13 cellular contexts compared by ENCODE assay signal in genomic region chr1:160438320-160438918, GRCh38. TPM values are rescaled to one million over a fixed set of nuclear protein-coding genes. Genes with fewer than 3 reads are reported as not detected.
DNase-seq lines count a peak whose midpoint lies in the region; ATAC-seq lines count a peak whose summit lies in the region.
"Had no signal": no experiment of that assay in that cellular context is flagged by ENCODE, and none has a peak within 500 bp of the region (broad histone marks: within the 10 kb centered on the region; RNA-seq: fewer than 3 reads in every experiment).

No MANE protein-coding gene starts in this region.

- H3K9me3 Mint-ChIP-seq in CD4-positive, CD25-positive, alpha-beta regulatory T cell: peaks cover 0 to 6% (median 0%) of the 10 kb centered on the region in 7 donors
- H3K9me3 Mint-ChIP-seq in T-helper 2 cell treated with Interferon-gamma antibody and Interleukin-4, amounts not matched to agents 5 μg/mL and 100 μg/mL, for 36 hours: peaks cover 16% of the 10 kb centered on the region
- peaks cover 5% of the 10 kb centered on the region for H3K9me3 Mint-ChIP-seq in memory B cell

- H3K4me3 Mint-ChIP-seq in CD4-positive, CD25-positive, alpha-beta regulatory T cell: peak overlapping the region; percentile 17 to 94 (median 82)
- H3K4me3 Mint-ChIP-seq in T-helper 2 cell treated with Interferon-gamma antibody and Interleukin-4, amounts not matched to agents 5 μg/mL and 100 μg/mL, for 36 hours: peak overlapping the region; percentile 79
- H3K4me3 Mint-ChIP-seq in memory B cell: peak overlapping the region; percentile 71

- H3K36me3 Mint-ChIP-seq in CD4-positive, CD25-positive, alpha-beta regulatory T cell: no peaks in the 10 kb centered on the region
- peaks cover 5% of the 10 kb centered on the region for H3K36me3 Mint-ChIP-seq in T-helper 2 cell treated with Interferon-gamma antibody and Interleukin-4, amounts not matched to agents 5 μg/mL and 100 μg/mL, for 36 hours (ENCODE audit: low read depth)
- H3K36me3 Mint-ChIP-seq in memory B cell: peaks cover 4% of the 10 kb centered on the region

- H3K27ac ChIP-seq in CD4-positive, CD25-positive, alpha-beta regulatory T cell (ENCODE audit: insufficient read depth, low read length, poor library complexity, severe bottlenecking): peak overlapping the region; percentile 75
- H3K27ac ChIP-seq: HL-60 had no signal

- peaks cover 14 to 36% (median 32%) of the 10 kb centered on the region in 4 donors for H3K4me1 Mint-ChIP-seq in CD4-positive, CD25-positive, alpha-beta regulatory T cell
- peaks cover 39% of the 10 kb centered on the region for H3K4me1 Mint-ChIP-seq in T-helper 2 cell treated with Interferon-gamma antibody and Interleukin-4, amounts not matched to agents 5 μg/mL and 100 μg/mL, for 36 hours (ENCODE audit: low read depth)
- peaks cover 22% of the 10 kb centered on the region for H3K4me1 Mint-ChIP-seq in memory B cell

- peak in 1 of 3 donors; percentile 20 for DNase-seq in CD4-positive, CD25-positive, alpha-beta regulatory T cell
- DNase-seq in T-helper 2 cell treated with Interferon-gamma antibody and Interleukin-4, amounts not matched to agents 5 μg/mL and 100 μg/mL, for 36 hours (ENCODE audit: low spot score): no peak
- DNase-seq in memory B cell (ENCODE audit: low spot score in 2 of 2): no peak
- no peak for DNase-seq in SIG-M5 treated with dmso at 0.1 percent for 504 hours (lab: John Stamatoyannopoulos, UW; ENCODE audit: unreplicated experiment)
- DNase-seq in germinal center (ENCODE audit: low spot score): no peak
- DNase-seq in cortex of kidney (lab: John Stamatoyannopoulos, UW): no peak
- DNase-seq: Calu3, HCEC 1CT, NCI-H2107, posterior cingulate gyrus had no signal

- H3K27ac Mint-ChIP-seq in CD4-positive, CD25-positive, alpha-beta regulatory T cell: peak overlapping the region; percentile 96 to 99 (median 97)
- peak overlapping the region; percentile 93 for H3K27ac Mint-ChIP-seq in T-helper 2 cell treated with Interferon-gamma antibody and Interleukin-4, amounts not matched to agents 5 μg/mL and 100 μg/mL, for 36 hours
- H3K27ac Mint-ChIP-seq in memory B cell: peak overlapping the region; percentile 96

- no peaks in the 10 kb centered on the region for H3K27me3 Mint-ChIP-seq in CD4-positive, CD25-positive, alpha-beta regulatory T cell
- H3K27me3 Mint-ChIP-seq in T-helper 2 cell treated with Interferon-gamma antibody and Interleukin-4, amounts not matched to agents 5 μg/mL and 100 μg/mL, for 36 hours (ENCODE audit: low read depth): no peaks in the 10 kb centered on the region
- no peaks in the 10 kb centered on the region for H3K27me3 Mint-ChIP-seq in memory B cell

- ATAC-seq in CD4-positive, CD25-positive, alpha-beta regulatory T cell (ENCODE audit: low read depth in 2 of 2): no peak
- ATAC-seq in GM21515 (IDR thresholded peaks at IDR 0.05; ENCODE audit: unreplicated experiment) (peak; percentile 30), memory B cell (ENCODE audit: low read depth) (peak; percentile 21), GM19351 (IDR thresholded peaks at IDR 0.05; ENCODE audit: unreplicated experiment) (no peak)

- peak overlapping the region; percentile 67 for H3K4me3 ChIP-seq in CD4-positive, CD25-positive, alpha-beta regulatory T cell (ENCODE audit: low read depth, low read length)

- no peaks in the 10 kb centered on the region for H3K27me3 ChIP-seq in CD4-positive, CD25-positive, alpha-beta regulatory T cell (ENCODE audit: control insufficient read depth, insufficient read depth, low read length)

- no peaks in the 10 kb centered on the region for H3K9me3 ChIP-seq in CD4-positive, CD25-positive, alpha-beta regulatory T cell (ENCODE audit: control insufficient read depth in 2 of 2, low read length in 2 of 2)

- no peaks in the 10 kb centered on the region for H3K36me3 ChIP-seq in CD4-positive, CD25-positive, alpha-beta regulatory T cell (ENCODE audit: control insufficient read depth, insufficient read depth, low read length)

- peaks cover 24% of the 10 kb centered on the region for H3K4me1 ChIP-seq in CD4-positive, CD25-positive, alpha-beta regulatory T cell (ENCODE audit: control insufficient read depth, insufficient read depth, low read length, poor library complexity, severe bottlenecking)

RNA-seq across cellular contexts. Expression of gene VANGL2, which starts 38.1 kb away (rescaled TPM):
- total RNA-seq in CD4-positive, CD25-positive, alpha-beta regulatory T cell: 0.07 TPM
- polyA plus RNA-seq in CD4-positive, CD25-positive, alpha-beta regulatory T cell: not detected

Comparison
In these comparisons a context has a peak if more than half of its experiments do, and no peak if none do; other contexts are left out.
1. ATAC-seq: peak in GM21515 (single experiment) and memory B cell (single experiment); none in CD4-positive, CD25-positive, alpha-beta regulatory T cell (0 of 2) and GM19351 (single experiment).
2. Peak in every context shown above with its lines, with median percentiles within 50 percentile points of each other: H3K27ac Mint-ChIP-seq and H3K4me3 Mint-ChIP-seq.